Comparison of ENCODE assay signal across 12 cellular contexts in the genomic region with DNA sequence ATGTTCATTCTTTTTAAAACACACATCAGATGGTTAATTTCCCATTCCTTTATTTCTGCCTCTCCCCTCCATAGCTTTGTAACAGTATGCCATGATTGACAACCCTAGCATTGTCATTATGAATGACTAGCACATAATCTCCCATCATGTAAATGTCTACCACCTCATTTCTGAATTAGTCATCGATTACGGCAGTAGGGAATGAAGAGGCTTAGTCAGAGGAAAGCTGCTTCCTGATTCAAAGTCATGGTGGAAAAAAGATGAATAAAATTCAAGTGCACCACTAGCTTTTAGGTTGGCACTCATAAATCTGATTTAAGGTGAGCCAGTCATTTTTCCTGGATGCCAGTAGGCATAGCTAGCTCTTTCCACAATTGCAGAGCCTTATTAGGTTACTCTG. TPM values are rescaled to one million over a fixed set of nuclear protein-coding genes. Genes with fewer than 3 reads are reported as not detected.
DNase-seq lines count a peak whose midpoint lies in the region; ATAC-seq and TF ChIP-seq lines count a peak whose summit lies in the region.
"Had no signal": no experiment of that assay in that cellular context is flagged by ENCODE, and none has a peak within 500 bp of the region (broad histone marks: within the 10 kb centered on the region; RNA-seq: fewer than 3 reads in every experiment).

No MANE protein-coding gene starts in this region.

- TF ChIP-seq CTCF in astrocyte of the spinal cord (IDR thresholded peaks at IDR 0.05; ENCODE audit: low read depth, low read length), result no peak

- intact Hi-C loops in left cardiac atrium (cut with DNase I), result no loop called here

- H3K4me3 ChIP-seq in astrocyte of the spinal cord (ENCODE audit: low read depth, low read length), result no peak overlapping the region
- H3K4me3 ChIP-seq: BLaER1 treated with 17β-estradiol and CSF1 and Interleukin-3, amounts not matched to agents 10 nM and 100 nM had no signal

- ATAC-seq in GM19467 (IDR thresholded peaks at IDR 0.05; ENCODE audit: unreplicated experiment) (no peak), left cardiac atrium (no peak)
- ATAC-seq: activated T-cell treated with anti-CD3 and anti-CD28 coated beads, Interleukin-2, amount 50 U/mL, for 4 hours had no signal

- DNase-seq in AG08395 (ENCODE audit: low spot score), result peak; percentile 21
- DNase-seq in HS-5 (ENCODE audit: low read depth), result peak; percentile 77
- peak; percentile 57 for DNase-seq in astrocyte of the spinal cord (ENCODE audit: low read depth, low spot score)
- peak; percentile 88 for DNase-seq in kidney glomerular epithelial cell (lab: John Stamatoyannopoulos, UW)
- DNase-seq in left cardiac atrium, result no peak
- DNase-seq in COR-L47 (lab: John Stamatoyannopoulos, UW), result no peak
- DNase-seq in SHP77 treated with DMSO at 0.1 percent for 48 hours (lab: John Stamatoyannopoulos, UW), result no peak
- DNase-seq: activated T-cell treated with anti-CD3 and anti-CD28 coated beads, Interleukin-2, amount 50 U/mL, for 4 hours; NCI-H1092 treated with DMSO at 0.1 percent for 48 hours; NCI-H774 had no signal

- in situ Hi-C loops in astrocyte of the spinal cord (cut with HindIII; ENCODE audit: low sequenced_read_pairs), result no loop called here

RNA-seq across cellular contexts. Expression of a gene that starts 19.1 kb away (rescaled TPM):
- not detected for total RNA-seq in left cardiac atrium
- total RNA-seq: activated T-cell treated with anti-CD3 and anti-CD28 coated beads, Interleukin-2, amount 50 U/mL, for 4 hours had no signal

Comparison
In these comparisons a context has a peak if more than half of its experiments do, and no peak if none do; other contexts are left out.
1. DNase-seq: peak in AG08395 (single experiment), HS-5 (single experiment), astrocyte of the spinal cord (single experiment) and kidney glomerular epithelial cell (single experiment); none in left cardiac atrium (single experiment), COR-L47 (single experiment) and SHP77 treated with DMSO at 0.1 percent for 48 hours (single experiment).